ENCODE assay signal across 20 cellular contexts in the genomic region with DNA sequence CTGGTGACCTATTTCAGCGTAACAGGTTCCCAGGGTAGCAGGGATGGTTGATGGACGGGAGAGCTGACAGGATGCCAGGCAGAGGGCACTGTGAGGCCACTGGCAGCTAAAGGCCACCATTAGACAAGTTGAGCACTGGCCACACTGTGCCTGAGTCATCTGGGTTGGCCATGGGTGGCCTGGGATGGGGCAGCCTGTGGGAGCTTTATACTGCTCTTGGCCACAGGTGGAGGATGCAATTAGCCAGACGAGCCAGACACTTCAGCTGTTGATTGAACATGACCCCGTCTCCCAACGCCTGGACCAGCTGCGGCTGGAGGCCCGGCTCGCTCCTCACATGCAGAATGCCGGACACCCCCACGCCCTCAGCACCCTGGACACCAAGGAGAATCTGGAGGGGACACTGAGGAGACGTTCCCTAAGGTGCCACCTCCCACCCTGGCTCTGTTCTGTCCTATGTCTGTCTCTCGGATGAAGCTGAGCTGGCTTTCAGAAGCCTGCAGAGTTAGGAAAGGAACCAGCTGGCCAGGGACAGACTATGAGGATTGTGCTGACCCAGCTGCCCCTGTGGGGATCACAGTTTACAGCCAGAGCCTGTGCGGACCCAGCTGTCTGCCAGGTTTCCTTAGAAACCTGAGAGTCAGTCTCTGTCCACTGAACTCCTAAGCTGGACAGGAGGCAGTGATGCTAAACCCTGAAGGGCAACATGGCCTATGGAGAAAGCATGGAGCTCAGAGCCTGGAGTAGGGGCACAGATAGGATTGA. TPM values are rescaled to one million over a fixed set of nuclear protein-coding genes. Genes with fewer than 3 reads are reported as not detected.
A peak's percentile ranks its signal among the peaks of the same experiment; 100 is the strongest.
DNase-seq lines count a peak whose midpoint lies in the region; ATAC-seq and TF ChIP-seq lines count a peak whose summit lies in the region.
"Had no signal": no experiment of that assay in that cellular context is flagged by ENCODE, and none has a peak within 500 bp of the region (broad histone marks: within the 10 kb centered on the region; RNA-seq: fewer than 3 reads in every experiment).

No MANE protein-coding gene starts in this region.

- H3K9me3 Mint-ChIP-seq in T-helper 2 cell treated with Interferon-gamma antibody and Interleukin-4, amounts not matched to agents 5 μg/mL and 100 μg/mL, for 36 hours, result no peaks in the 10 kb centered on the region
- no peaks in the 10 kb centered on the region for H3K9me3 Mint-ChIP-seq in nephron
- no peaks in the 10 kb centered on the region for H3K9me3 Mint-ChIP-seq in stimulated activated effector memory CD8-positive, alpha-beta T cell treated with anti-CD3 and anti-CD28 coated beads, Interleukin-12 subunit alpha, Interleukin-12 subunit beta, amount 100 ng/mL, for 72 hours
- H3K9me3 Mint-ChIP-seq: CD4-positive, alpha-beta memory T cell had no signal

- H3K36me3 Mint-ChIP-seq in T-helper 2 cell treated with Interferon-gamma antibody and Interleukin-4, amounts not matched to agents 5 μg/mL and 100 μg/mL, for 36 hours (ENCODE audit: low read depth), result peaks cover 43% of the 10 kb centered on the region
- H3K36me3 Mint-ChIP-seq in nephron (ENCODE audit: low read depth), result peaks cover 54% of the 10 kb centered on the region
- peaks cover 81% of the 10 kb centered on the region for H3K36me3 Mint-ChIP-seq in stimulated activated effector memory CD8-positive, alpha-beta T cell treated with anti-CD3 and anti-CD28 coated beads, Interleukin-12 subunit alpha, Interleukin-12 subunit beta, amount 100 ng/mL, for 72 hours

- TF ChIP-seq CTCF in nephron (IDR thresholded peaks at IDR 0.05; ENCODE audit: unreplicated experiment in 3 of 3), result no peak

- TF ChIP-seq POLR2A in GM18505 (IDR thresholded peaks at IDR 0.05; ENCODE audit: borderline replicate concordance, extremely low read depth, insufficient read depth, insufficient read length), result no peak

- no peaks in the 10 kb centered on the region for H3K4me1 Mint-ChIP-seq in T-helper 2 cell treated with Interferon-gamma antibody and Interleukin-4, amounts not matched to agents 5 μg/mL and 100 μg/mL, for 36 hours (ENCODE audit: low read depth)
- H3K4me1 Mint-ChIP-seq in nephron, result peaks cover 7% of the 10 kb centered on the region
- no peaks in the 10 kb centered on the region for H3K4me1 Mint-ChIP-seq in stimulated activated effector memory CD8-positive, alpha-beta T cell treated with anti-CD3 and anti-CD28 coated beads, Interleukin-12 subunit alpha, Interleukin-12 subunit beta, amount 100 ng/mL, for 72 hours

- H3K4me3 Mint-ChIP-seq in T-helper 2 cell treated with Interferon-gamma antibody and Interleukin-4, amounts not matched to agents 5 μg/mL and 100 μg/mL, for 36 hours, result no peak overlapping the region
- peak overlapping the region in 1 of 3 experiments; percentile 57 for H3K4me3 Mint-ChIP-seq in nephron
- H3K4me3 Mint-ChIP-seq in stimulated activated effector memory CD8-positive, alpha-beta T cell treated with anti-CD3 and anti-CD28 coated beads, Interleukin-12 subunit alpha, Interleukin-12 subunit beta, amount 100 ng/mL, for 72 hours, result no peak overlapping the region
- H3K4me3 Mint-ChIP-seq: CD4-positive, alpha-beta memory T cell had no signal

- peak overlapping the region; percentile 34 for H3K27ac Mint-ChIP-seq in T-helper 2 cell treated with Interferon-gamma antibody and Interleukin-4, amounts not matched to agents 5 μg/mL and 100 μg/mL, for 36 hours
- H3K27ac Mint-ChIP-seq in nephron, result peak overlapping the region; percentile 80 to 98 (median 97)
- peak overlapping the region; percentile 29 for H3K27ac Mint-ChIP-seq in stimulated activated effector memory CD8-positive, alpha-beta T cell treated with anti-CD3 and anti-CD28 coated beads, Interleukin-12 subunit alpha, Interleukin-12 subunit beta, amount 100 ng/mL, for 72 hours

- DNase-seq in T-helper 2 cell treated with Interferon-gamma antibody and Interleukin-4, amounts not matched to agents 5 μg/mL and 100 μg/mL, for 36 hours (ENCODE audit: low spot score), result no peak
- DNase-seq in T-helper 2 cell, result no peak
- no peak for DNase-seq in stimulated activated effector memory CD8-positive, alpha-beta T cell treated with anti-CD3 and anti-CD28 coated beads, Interleukin-12 subunit alpha, Interleukin-12 subunit beta, amount 100 ng/mL, for 72 hours (ENCODE audit: low spot score in 2 of 2)
- DNase-seq: 8988T; BE2C; CD4-positive, alpha-beta memory T cell; DMS79; H7; Karpas-422; MG63; NCI-H1105; NCI-H1694; NCI-H510A treated with DMSO at 0.1 percent for 48 hours; NCI-H82 had no signal

- H3K27me3 Mint-ChIP-seq in T-helper 2 cell treated with Interferon-gamma antibody and Interleukin-4, amounts not matched to agents 5 μg/mL and 100 μg/mL, for 36 hours (ENCODE audit: low read depth), result no peaks in the 10 kb centered on the region
- H3K27me3 Mint-ChIP-seq in nephron (ENCODE audit: low read depth), result no peaks in the 10 kb centered on the region
- H3K27me3 Mint-ChIP-seq: CD4-positive, alpha-beta memory T cell had no signal

- ATAC-seq in esophagus mucosa (peak; percentile 17), HG03342 (IDR thresholded peaks at IDR 0.05; ENCODE audit: unreplicated experiment) (no peak), HG02970 (IDR thresholded peaks at IDR 0.05; ENCODE audit: low FRiP score, unreplicated experiment) (no peak), GM18505 (IDR thresholded peaks at IDR 0.05; ENCODE audit: unreplicated experiment) (no peak)
- ATAC-seq in stimulated activated effector memory CD8-positive, alpha-beta T cell treated with anti-CD3 and anti-CD28 coated beads, Interleukin-12 subunit alpha, Interleukin-12 subunit beta, amount 100 ng/mL, for 72 hours, result no peak
- ATAC-seq: Panc1 had no signal

RNA-seq across cellular contexts. Expression of gene PIK3IP1, which starts 29.7 kb away (rescaled TPM):
- total RNA-seq in esophagus mucosa, result 5.8 TPM

RNA-seq across cellular contexts. Expression of gene LIMK2, which starts 50.5 kb away (rescaled TPM):
- 88.0 TPM for total RNA-seq in esophagus mucosa

Comparison
In these comparisons a context has a peak if more than half of its experiments do, and no peak if none do; other contexts are left out.
1. H3K27ac Mint-ChIP-seq: peak in every context shown above with its lines; median percentile 97 in nephron; 34 in T-helper 2 cell treated with Interferon-gamma antibody and Interleukin-4, amounts not matched to agents 5 μg/mL and 100 μg/mL, for 36 hours; 29 in stimulated activated effector memory CD8-positive, alpha-beta T cell treated with anti-CD3 and anti-CD28 coated beads, Interleukin-12 subunit alpha, Interleukin-12 subunit beta, amount 100 ng/mL, for 72 hours.